8 cellular contexts compared by ENCODE assay signal in the genomic region with DNA sequence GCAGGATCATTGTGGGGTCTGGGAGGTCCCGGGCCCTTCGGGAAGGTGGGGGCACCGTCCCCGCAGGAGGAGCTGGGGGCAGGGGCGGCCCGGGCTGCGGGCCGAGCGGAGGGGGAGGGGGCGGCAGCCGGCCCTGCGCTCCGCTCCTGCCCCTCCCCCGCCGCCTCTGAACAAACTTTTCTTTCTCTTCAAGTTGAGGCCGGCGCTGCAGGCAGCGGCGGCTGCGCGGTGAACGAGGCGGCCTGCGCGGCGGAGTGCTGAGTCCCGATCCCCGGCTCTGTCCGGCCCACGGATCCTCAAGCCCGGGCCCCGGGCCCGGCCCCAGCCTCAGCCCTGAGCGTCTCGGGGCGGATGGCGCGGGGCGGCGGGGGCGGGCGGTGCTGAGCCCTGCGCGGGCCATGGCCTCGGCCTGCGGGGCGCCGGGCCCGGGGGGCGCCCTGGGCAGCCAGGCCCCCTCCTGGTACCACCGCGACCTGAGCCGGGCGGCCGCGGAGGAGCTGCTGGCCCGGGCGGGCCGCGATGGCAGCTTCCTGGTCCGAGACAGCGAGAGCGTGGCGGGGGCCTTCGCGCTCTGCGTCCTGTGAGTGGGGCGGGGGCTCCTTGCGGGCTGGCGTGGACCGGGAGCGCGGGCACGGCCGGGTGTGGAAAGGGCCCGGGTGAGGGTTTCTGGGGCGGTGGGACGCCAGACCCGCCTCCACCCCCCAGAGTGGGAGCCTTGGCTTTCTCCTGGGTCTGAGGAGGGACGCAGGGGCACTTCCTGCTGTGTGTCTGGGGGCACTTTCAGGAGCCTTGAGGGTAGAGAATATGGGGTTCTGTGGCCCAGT. TPM values are rescaled to one million over a fixed set of nuclear protein-coding genes. Genes with fewer than 3 reads are reported as not detected.
A peak's percentile ranks its signal among the peaks of the same experiment; 100 is the strongest.
DNase-seq lines count a peak whose midpoint lies in the region; ATAC-seq and TF ChIP-seq lines count a peak whose summit lies in the region.

A gene with protein sequence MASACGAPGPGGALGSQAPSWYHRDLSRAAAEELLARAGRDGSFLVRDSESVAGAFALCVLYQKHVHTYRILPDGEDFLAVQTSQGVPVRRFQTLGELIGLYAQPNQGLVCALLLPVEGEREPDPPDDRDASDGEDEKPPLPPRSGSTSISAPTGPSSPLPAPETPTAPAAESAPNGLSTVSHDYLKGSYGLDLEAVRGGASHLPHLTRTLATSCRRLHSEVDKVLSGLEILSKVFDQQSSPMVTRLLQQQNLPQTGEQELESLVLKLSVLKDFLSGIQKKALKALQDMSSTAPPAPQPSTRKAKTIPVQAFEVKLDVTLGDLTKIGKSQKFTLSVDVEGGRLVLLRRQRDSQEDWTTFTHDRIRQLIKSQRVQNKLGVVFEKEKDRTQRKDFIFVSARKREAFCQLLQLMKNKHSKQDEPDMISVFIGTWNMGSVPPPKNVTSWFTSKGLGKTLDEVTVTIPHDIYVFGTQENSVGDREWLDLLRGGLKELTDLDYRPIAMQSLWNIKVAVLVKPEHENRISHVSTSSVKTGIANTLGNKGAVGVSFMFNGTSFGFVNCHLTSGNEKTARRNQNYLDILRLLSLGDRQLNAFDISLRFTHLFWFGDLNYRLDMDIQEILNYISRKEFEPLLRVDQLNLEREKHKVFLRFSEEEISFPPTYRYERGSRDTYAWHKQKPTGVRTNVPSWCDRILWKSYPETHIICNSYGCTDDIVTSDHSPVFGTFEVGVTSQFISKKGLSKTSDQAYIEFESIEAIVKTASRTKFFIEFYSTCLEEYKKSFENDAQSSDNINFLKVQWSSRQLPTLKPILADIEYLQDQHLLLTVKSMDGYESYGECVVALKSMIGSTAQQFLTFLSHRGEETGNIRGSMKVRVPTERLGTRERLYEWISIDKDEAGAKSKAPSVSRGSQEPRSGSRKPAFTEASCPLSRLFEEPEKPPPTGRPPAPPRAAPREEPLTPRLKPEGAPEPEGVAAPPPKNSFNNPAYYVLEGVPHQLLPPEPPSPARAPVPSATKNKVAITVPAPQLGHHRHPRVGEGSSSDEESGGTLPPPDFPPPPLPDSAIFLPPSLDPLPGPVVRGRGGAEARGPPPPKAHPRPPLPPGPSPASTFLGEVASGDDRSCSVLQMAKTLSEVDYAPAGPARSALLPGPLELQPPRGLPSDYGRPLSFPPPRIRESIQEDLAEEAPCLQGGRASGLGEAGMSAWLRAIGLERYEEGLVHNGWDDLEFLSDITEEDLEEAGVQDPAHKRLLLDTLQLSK (plus strand): TSS at position 181 of the 824 bp plus-strand sequence. CDS start 218 bp downstream, at position 399.

- H3K27me3 ChIP-seq in MM.1S (replicated peaks; ENCODE audit: insufficient read depth, low read length): no peaks in the 10 kb centered on the region

- peaks cover 20% of the 10 kb centered on the region for H3K4me1 Mint-ChIP-seq in activated naive CD4-positive, alpha-beta T cell treated with anti-CD3 and anti-CD28 coated beads for 36 hours (ENCODE audit: low read depth)

- peak; percentile 48 for DNase-seq in MM.1S
- peak; percentile 50 for DNase-seq in activated naive CD4-positive, alpha-beta T cell treated with anti-CD3 and anti-CD28 coated beads for 36 hours
- no peak for DNase-seq in glomerular endothelial cell (ENCODE audit: extremely low read depth, low read depth, low spot score)
- DNase-seq in omental fat pad (ENCODE audit: low spot score): no peak
- no peak for DNase-seq in HPDE6-E6E7 (ENCODE audit: extremely low spot score)

- no peaks in the 10 kb centered on the region for H3K9me3 Mint-ChIP-seq in activated naive CD4-positive, alpha-beta T cell treated with anti-CD3 and anti-CD28 coated beads for 36 hours

- peak within 1 kb of the TSS; percentile 99 for H3K4me2 ChIP-seq in MM.1S (ENCODE audit: low read depth, low read length)

- no peaks in the 10 kb centered on the region for H3K9me3 ChIP-seq in ES-I3 (ENCODE audit: control insufficient read depth, insufficient read depth, low read length)
- no peaks in the 10 kb centered on the region for H3K9me3 ChIP-seq in MM.1S (replicated peaks; ENCODE audit: insufficient read depth, low read length)

- H2AFZ ChIP-seq in MM.1S (ENCODE audit: low read length): peak within 1 kb of the TSS; percentile 76

- peak within 1 kb of the TSS; percentile 88 for H3K27ac Mint-ChIP-seq in activated naive CD4-positive, alpha-beta T cell treated with anti-CD3 and anti-CD28 coated beads for 36 hours

- H3K9ac ChIP-seq in ES-I3 (ENCODE audit: low read depth, low read length) (peak within 1 kb of the TSS; percentile 93), MM.1S (ENCODE audit: low read length) (peak within 1 kb of the TSS; percentile 92)

- H3K27ac ChIP-seq in MM.1S (ENCODE audit: low read length): peak within 1 kb of the TSS; percentile 95

- no peaks in the 10 kb centered on the region for H4K20me1 ChIP-seq in MM.1S (ENCODE audit: insufficient read depth, low read length)

- H3K9me2 ChIP-seq in MM.1S (replicated peaks; ENCODE audit: insufficient read depth, low read length): no peaks in the 10 kb centered on the region

- no peaks in the 10 kb centered on the region for H3K27me3 Mint-ChIP-seq in activated naive CD4-positive, alpha-beta T cell treated with anti-CD3 and anti-CD28 coated beads for 36 hours (ENCODE audit: low read depth)

- H3K36me3 ChIP-seq in ES-I3 (ENCODE audit: insufficient read depth, low read length): peaks cover 6% of the 10 kb centered on the region; the same call in 1 of the 2 replicates
- H3K36me3 ChIP-seq in MM.1S (replicated peaks; ENCODE audit: insufficient read depth, low read length): no peaks in the 10 kb centered on the region

- peaks cover 13% of the 10 kb centered on the region for H3K4me1 ChIP-seq in ES-I3 (ENCODE audit: insufficient read depth, low read length)
- peaks cover 8% of the 10 kb centered on the region for H3K4me1 ChIP-seq in MM.1S (ENCODE audit: low read length)

- peaks cover 11% of the 10 kb centered on the region; the same call in 1 of the 2 replicates for H3F3A ChIP-seq in MM.1S (ENCODE audit: insufficient read depth, low read length)

- CTCF ChIA-PET in activated naive CD4-positive, alpha-beta T cell treated with anti-CD3 and anti-CD28 coated beads for 36 hours (lab: Charles Lee): interaction anchor here (0.6 to 1.7 kb wide), 4 partner anchors 18 to 206 kb away, joined by 3 to 4 read pairs (median 3); no protein-coding TSS in a partner anchor

- peak within 1 kb of the TSS; percentile 99 for H3K4me3 ChIP-seq in MM.1S (ENCODE audit: low read length)

- peak within 1 kb of the TSS; percentile 92 for H3K4me3 Mint-ChIP-seq in activated naive CD4-positive, alpha-beta T cell treated with anti-CD3 and anti-CD28 coated beads for 36 hours

- intact Hi-C loops in activated naive CD4-positive, alpha-beta T cell treated with anti-CD3 and anti-CD28 coated beads for 36 hours (cut with micrococcal nuclease): loop anchor here (2.0 to 5.0 kb wide), 3 partner anchors 14 to 777 kb away; a partner anchor contains a TSS

- ATAC-seq in omental fat pad (ENCODE audit: low FRiP score) (no peak), HG02763 (IDR thresholded peaks at IDR 0.05; ENCODE audit: unreplicated experiment) (no peak), HG03457 (IDR thresholded peaks at IDR 0.05; ENCODE audit: unreplicated experiment) (no peak)

- H3K79me2 ChIP-seq in MM.1S (ENCODE audit: low read length): peaks cover 28% of the 10 kb centered on the region

- peaks cover 11% of the 10 kb centered on the region for H3K36me3 Mint-ChIP-seq in activated naive CD4-positive, alpha-beta T cell treated with anti-CD3 and anti-CD28 coated beads for 36 hours (ENCODE audit: low read depth)

- no peak for TF ChIP-seq CTCF in MM.1S (IDR thresholded peaks at IDR 0.05; ENCODE audit: low read length)
- no peak for TF ChIP-seq CTCF in omental fat pad (IDR thresholded peaks at IDR 0.05)

RNA-seq across cellular contexts. Expression of the gene that starts here (rescaled TPM):
- total RNA-seq in activated naive CD4-positive, alpha-beta T cell treated with anti-CD3 and anti-CD28 coated beads for 36 hours: 10 to 100 TPM; 67.1 to 74.0 TPM
- total RNA-seq in glomerular endothelial cell (77.3 and 111 TPM in 2 replicates), omental fat pad (10 to 100 TPM; 47.6 to 65.1 (median 57.6) TPM)

Comparison
In these comparisons a context has a peak if more than half of its experiments do, and no peak if none do; other contexts are left out.
1. DNase-seq: peak in MM.1S (single experiment) and activated naive CD4-positive, alpha-beta T cell treated with anti-CD3 and anti-CD28 coated beads for 36 hours (single experiment); none in glomerular endothelial cell (single experiment), omental fat pad (single experiment) and HPDE6-E6E7 (single experiment).